9 cellular contexts compared by ENCODE assay signal in genomic region chr19:7191946-7192691, GRCh38.
DNase-seq lines count a peak whose midpoint lies in the region; ATAC-seq, FAIRE-seq and TF ChIP-seq lines count a peak whose summit lies in the region.
"Had no signal": no experiment of that assay in that cellular context is flagged by ENCODE, and none has a peak within 500 bp of the region (broad histone marks: within the 10 kb centered on the region; RNA-seq: fewer than 3 reads in every experiment).

No MANE protein-coding gene starts in this region.

- no peak for TF ChIP-seq CTCF in heart left ventricle (IDR thresholded peaks at IDR 0.05)
- no peak for TF ChIP-seq CTCF in kidney (IDR thresholded peaks at IDR 0.05; ENCODE audit: borderline replicate concordance, extremely low read depth, insufficient read depth)

- no peaks in the 10 kb centered on the region for H3K36me3 Mint-ChIP-seq in activated naive CD4-positive, alpha-beta T cell treated with anti-CD3 and anti-CD28 coated beads, Interleukin-2, amount 10 ng/mL, durations not matched to agents 7 days and 5 days

- H3K27ac Mint-ChIP-seq in activated naive CD4-positive, alpha-beta T cell treated with anti-CD3 and anti-CD28 coated beads, Interleukin-2, amount 10 ng/mL, durations not matched to agents 7 days and 5 days: no peak overlapping the region

- no peak overlapping the region for H3K9ac ChIP-seq in kidney (ENCODE audit: low read length in 2 of 2)

- H3K4me3 ChIP-seq in heart left ventricle: no peak overlapping the region
- no peak overlapping the region for H3K4me3 ChIP-seq in kidney (ENCODE audit: low read length in 2 of 2)

- TF ChIP-seq POLR2A in heart left ventricle (IDR thresholded peaks at IDR 0.05): no peak

- peak; percentile 62 for ATAC-seq in GM18867 (IDR thresholded peaks at IDR 0.05; ENCODE audit: unreplicated experiment)
- no peak for ATAC-seq in GM21447 (IDR thresholded peaks at IDR 0.05; ENCODE audit: unreplicated experiment)
- ATAC-seq in heart left ventricle: no peak

- intact Hi-C loops in heart left ventricle (cut with DNase I): no loop called here
- intact Hi-C loops in kidney (cut with DNase I): no loop called here

- H3K36me3 ChIP-seq in heart left ventricle (no peaks in the 10 kb centered on the region), kidney (ENCODE audit: control insufficient read depth in 1 of 2, insufficient read depth in 2 of 2, low read length in 2 of 2) (no peaks in the 10 kb centered on the region)

- CTCF ChIA-PET in activated naive CD4-positive, alpha-beta T cell treated with anti-CD3 and anti-CD28 coated beads, Interleukin-2, amount 10 ng/mL, durations not matched to agents 7 days and 5 days (lab: Charles Lee): interaction anchor here (0.7 kb wide), 1 partner anchor 752 kb away, joined by 3 read pairs; no protein-coding TSS in a partner anchor

- peaks cover 62% of the 10 kb centered on the region for H3K27me3 Mint-ChIP-seq in activated naive CD4-positive, alpha-beta T cell treated with anti-CD3 and anti-CD28 coated beads, Interleukin-2, amount 10 ng/mL, durations not matched to agents 7 days and 5 days

- H3K4me3 Mint-ChIP-seq in activated naive CD4-positive, alpha-beta T cell treated with anti-CD3 and anti-CD28 coated beads, Interleukin-2, amount 10 ng/mL, durations not matched to agents 7 days and 5 days: peak overlapping the region; percentile 12

- no peaks in the 10 kb centered on the region for H3K27me3 ChIP-seq in heart left ventricle

- H3K4me1 Mint-ChIP-seq in activated naive CD4-positive, alpha-beta T cell treated with anti-CD3 and anti-CD28 coated beads, Interleukin-2, amount 10 ng/mL, durations not matched to agents 7 days and 5 days: peaks cover 26% of the 10 kb centered on the region

- DNase-seq in SK-MEL-5 (ENCODE audit: low read depth, low spot score) (peak; percentile 26), heart left ventricle (no peak), UCSD-AML1 (lab: John Stamatoyannopoulos, UW; ENCODE audit: unreplicated experiment) (no peak), kidney (no peak)
- peak; percentile 63 for DNase-seq in activated naive CD4-positive, alpha-beta T cell treated with anti-CD3 and anti-CD28 coated beads, Interleukin-2, amount 10 ng/mL, durations not matched to agents 7 days and 5 days
- DNase-seq in stimulated activated CD8-positive, alpha-beta memory T cell treated with anti-CD3 and anti-CD28 coated beads, Interleukin-4, amount 100 ng/mL, for 48 hours: peak; percentile 65
- DNase-seq: NCI-H1436 had no signal

- H3K27ac ChIP-seq in heart left ventricle: peak overlapping the region in 4 of 12 donors; percentile 0 to 24 (median 2)
- no peak overlapping the region for H3K27ac ChIP-seq in kidney (ENCODE audit: low read depth in 2 of 2, low read length in 2 of 2)

- no peak for FAIRE-seq in kidney (lab: Jason Lieb, UNC)

- no peaks in the 10 kb centered on the region for H3K9me3 ChIP-seq in heart left ventricle
- no peaks in the 10 kb centered on the region for H3K9me3 ChIP-seq in kidney (ENCODE audit: control insufficient read depth in 1 of 2, low read length in 2 of 2)

- no peaks in the 10 kb centered on the region for H3K9me3 Mint-ChIP-seq in activated naive CD4-positive, alpha-beta T cell treated with anti-CD3 and anti-CD28 coated beads, Interleukin-2, amount 10 ng/mL, durations not matched to agents 7 days and 5 days

- 45 to 61% (median 54%) methylated on average over 5 to 7 of the region's 7 CpGs for WGBS in heart left ventricle, 4 donors

- H3K4me1 ChIP-seq in heart left ventricle (peaks cover 0 to 51% (median 26%) of the 10 kb centered on the region in 12 donors), kidney (ENCODE audit: control insufficient read depth in 1 of 2, insufficient read depth in 1 of 2, low read depth in 1 of 2, low read length in 2 of 2) (peaks cover 3 to 6% of the 10 kb centered on the region in 2 donors)

- in situ Hi-C loops in SK-MEL-5 (cut with HindIII; ENCODE audit: low pct_unique_long_range_greater_than_20kb, low sequenced_read_pairs): no loop called here

Comparison
In these comparisons a context has a peak if more than half of its experiments do, and no peak if none do; other contexts are left out.
1. DNase-seq: peak in SK-MEL-5 (single experiment), activated naive CD4-positive, alpha-beta T cell treated with anti-CD3 and anti-CD28 coated beads, Interleukin-2, amount 10 ng/mL, durations not matched to agents 7 days and 5 days (single experiment) and stimulated activated CD8-positive, alpha-beta memory T cell treated with anti-CD3 and anti-CD28 coated beads, Interleukin-4, amount 100 ng/mL, for 48 hours (single experiment); none in heart left ventricle (0 of 5), UCSD-AML1 (single experiment) and kidney (single experiment).